Comparison of ENCODE assay signal across 2 cellular contexts in genomic region chr7:128732521-128733277, GRCh38.
A peak's percentile ranks its signal among the peaks of the same experiment; 100 is the strongest.
TF ChIP-seq lines count a peak whose summit lies in the region.

No MANE protein-coding gene starts in this region.

TF ChIP-seq in SK-N-SH, 30 proteins besides CTCF, POLR2A, EP300 and RAD21:
- TF ChIP-seq ZBTB33 (IDR thresholded peaks at IDR 0.05; ENCODE audit: borderline replicate concordance, low read depth) (no peak), RCOR1 (IDR thresholded peaks at IDR 0.05; ENCODE audit: low read length) (no peak), USF1 (IDR thresholded peaks at IDR 0.05; ENCODE audit: borderline replicate concordance, low read depth) (no peak), EZH2phosphoT487 (IDR thresholded peaks at IDR 0.05; ENCODE audit: borderline replicate concordance, low read depth) (no peak), SIN3A (IDR thresholded peaks at IDR 0.05; ENCODE audit: borderline replicate concordance, low read depth, low read length) (no peak), GATA2 (CRISPR knock-in tag; IDR thresholded peaks at IDR 0.05) (no peak), RFX5 (IDR thresholded peaks at IDR 0.05; ENCODE audit: low read length) (no peak), TAF1 (IDR thresholded peaks at IDR 0.05; ENCODE audit: borderline replicate concordance, low read depth, low read length) (no peak), TEAD4 (IDR thresholded peaks at IDR 0.05; ENCODE audit: borderline replicate concordance, insufficient read depth) (no peak), POLR2AphosphoS5 (IDR thresholded peaks at IDR 0.05; ENCODE audit: low read depth, low read length) (no peak), YY1 (IDR thresholded peaks at IDR 0.05; ENCODE audit: low read depth) (no peak), FOSL2 (IDR thresholded peaks at IDR 0.05; ENCODE audit: borderline replicate concordance, low read depth) (no peak), MEF2A (IDR thresholded peaks at IDR 0.05; ENCODE audit: borderline replicate concordance, low read depth) (no peak), MXI1 (IDR thresholded peaks at IDR 0.05; ENCODE audit: low read depth, low read length) (no peak), SMC3 (IDR thresholded peaks at IDR 0.05; ENCODE audit: low read depth, low read length) (no peak), CHD2 (IDR thresholded peaks at IDR 0.05; ENCODE audit: low read length, partially characterized antibody) (no peak), IRF3 (IDR thresholded peaks at IDR 0.05; ENCODE audit: low read depth, low read length) (no peak)
- TF ChIP-seq, protein P1, sequence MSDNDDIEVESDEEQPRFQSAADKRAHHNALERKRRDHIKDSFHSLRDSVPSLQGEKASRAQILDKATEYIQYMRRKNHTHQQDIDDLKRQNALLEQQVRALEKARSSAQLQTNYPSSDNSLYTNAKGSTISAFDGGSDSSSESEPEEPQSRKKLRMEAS (IDR thresholded peaks at IDR 0.05; ENCODE audit: low read depth): no peak
- TF ChIP-seq, protein P2, sequence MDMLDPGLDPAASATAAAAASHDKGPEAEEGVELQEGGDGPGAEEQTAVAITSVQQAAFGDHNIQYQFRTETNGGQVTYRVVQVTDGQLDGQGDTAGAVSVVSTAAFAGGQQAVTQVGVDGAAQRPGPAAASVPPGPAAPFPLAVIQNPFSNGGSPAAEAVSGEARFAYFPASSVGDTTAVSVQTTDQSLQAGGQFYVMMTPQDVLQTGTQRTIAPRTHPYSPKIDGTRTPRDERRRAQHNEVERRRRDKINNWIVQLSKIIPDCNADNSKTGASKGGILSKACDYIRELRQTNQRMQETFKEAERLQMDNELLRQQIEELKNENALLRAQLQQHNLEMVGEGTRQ (IDR thresholded peaks at IDR 0.05; ENCODE audit: borderline replicate concordance, low read depth, low read length): no peak
- TF ChIP-seq, protein P3, sequence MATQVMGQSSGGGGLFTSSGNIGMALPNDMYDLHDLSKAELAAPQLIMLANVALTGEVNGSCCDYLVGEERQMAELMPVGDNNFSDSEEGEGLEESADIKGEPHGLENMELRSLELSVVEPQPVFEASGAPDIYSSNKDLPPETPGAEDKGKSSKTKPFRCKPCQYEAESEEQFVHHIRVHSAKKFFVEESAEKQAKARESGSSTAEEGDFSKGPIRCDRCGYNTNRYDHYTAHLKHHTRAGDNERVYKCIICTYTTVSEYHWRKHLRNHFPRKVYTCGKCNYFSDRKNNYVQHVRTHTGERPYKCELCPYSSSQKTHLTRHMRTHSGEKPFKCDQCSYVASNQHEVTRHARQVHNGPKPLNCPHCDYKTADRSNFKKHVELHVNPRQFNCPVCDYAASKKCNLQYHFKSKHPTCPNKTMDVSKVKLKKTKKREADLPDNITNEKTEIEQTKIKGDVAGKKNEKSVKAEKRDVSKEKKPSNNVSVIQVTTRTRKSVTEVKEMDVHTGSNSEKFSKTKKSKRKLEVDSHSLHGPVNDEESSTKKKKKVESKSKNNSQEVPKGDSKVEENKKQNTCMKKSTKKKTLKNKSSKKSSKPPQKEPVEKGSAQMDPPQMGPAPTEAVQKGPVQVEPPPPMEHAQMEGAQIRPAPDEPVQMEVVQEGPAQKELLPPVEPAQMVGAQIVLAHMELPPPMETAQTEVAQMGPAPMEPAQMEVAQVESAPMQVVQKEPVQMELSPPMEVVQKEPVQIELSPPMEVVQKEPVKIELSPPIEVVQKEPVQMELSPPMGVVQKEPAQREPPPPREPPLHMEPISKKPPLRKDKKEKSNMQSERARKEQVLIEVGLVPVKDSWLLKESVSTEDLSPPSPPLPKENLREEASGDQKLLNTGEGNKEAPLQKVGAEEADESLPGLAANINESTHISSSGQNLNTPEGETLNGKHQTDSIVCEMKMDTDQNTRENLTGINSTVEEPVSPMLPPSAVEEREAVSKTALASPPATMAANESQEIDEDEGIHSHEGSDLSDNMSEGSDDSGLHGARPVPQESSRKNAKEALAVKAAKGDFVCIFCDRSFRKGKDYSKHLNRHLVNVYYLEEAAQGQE (IDR thresholded peaks at IDR 0.05; ENCODE audit: low read depth, low read length): no peak

TF ChIP-seq in K562, 482 proteins besides CTCF, POLR2A, EP300 and RAD21:
- TF ChIP-seq KLF10 (CRISPR knock-in tag; IDR thresholded peaks at IDR 0.05) (no peak), PHTF2 (CRISPR knock-in tag; IDR thresholded peaks at IDR 0.05) (no peak), DPF2 (IDR thresholded peaks at IDR 0.05) (0 out of 2 replicates have a peak, but pooled peaks have one; percentile 17), ETV1 (tag; conservative IDR thresholded peaks at IDR 0.05; ENCODE audit: low read depth) (peak; percentile 21; the same call in 1 of the 2 replicates), YY1 (IDR thresholded peaks at IDR 0.05; ENCODE audit: borderline replicate concordance in 1 of 3, control insufficient read depth in 1 of 3, extremely low read depth in 1 of 3, insufficient read depth in 3 of 3, insufficient read length in 1 of 3, insufficient replicate concordance in 2 of 3, low read depth in 1 of 3, low read length in 2 of 3) (peak in 1 of 3 experiments; percentile 58), RAD51 (IDR thresholded peaks at IDR 0.05; ENCODE audit: borderline replicate concordance, low read depth) (peak; percentile 57; the same call in 1 of the 2 replicates), CBX8 (IDR thresholded peaks at IDR 0.05; ENCODE audit: borderline replicate concordance, extremely low read depth, low read depth, low read length, poor library complexity, severe bottlenecking) (no peak), KDM1A (IDR thresholded peaks at IDR 0.05) (0 out of 4 replicates have a peak, but pooled peaks of 1 of the 2 experiments have one; percentile 6), ZNF592 (IDR thresholded peaks at IDR 0.05) (0 out of 2 replicates have a peak, but pooled peaks have one; percentile 43), CHCHD3 (CRISPR knock-in tag; IDR thresholded peaks at IDR 0.05) (0 out of 2 replicates have a peak, but pooled peaks have one; percentile 23), TOE1 (IDR thresholded peaks at IDR 0.05; ENCODE audit: borderline replicate concordance) (peak; percentile 89), TOE1 (CRISPR knock-in tag; IDR thresholded peaks at IDR 0.05; ENCODE audit: borderline replicate concordance, low read depth) (no peak), ELF4 (CRISPR knock-in tag; IDR thresholded peaks at IDR 0.05) (0 out of 2 replicates have a peak, but pooled peaks have one; percentile 21)
- TF ChIP-seq, protein P2 (CRISPR knock-in tag; IDR thresholded peaks at IDR 0.05): peak; percentile 36
- TF ChIP-seq, protein P4, sequence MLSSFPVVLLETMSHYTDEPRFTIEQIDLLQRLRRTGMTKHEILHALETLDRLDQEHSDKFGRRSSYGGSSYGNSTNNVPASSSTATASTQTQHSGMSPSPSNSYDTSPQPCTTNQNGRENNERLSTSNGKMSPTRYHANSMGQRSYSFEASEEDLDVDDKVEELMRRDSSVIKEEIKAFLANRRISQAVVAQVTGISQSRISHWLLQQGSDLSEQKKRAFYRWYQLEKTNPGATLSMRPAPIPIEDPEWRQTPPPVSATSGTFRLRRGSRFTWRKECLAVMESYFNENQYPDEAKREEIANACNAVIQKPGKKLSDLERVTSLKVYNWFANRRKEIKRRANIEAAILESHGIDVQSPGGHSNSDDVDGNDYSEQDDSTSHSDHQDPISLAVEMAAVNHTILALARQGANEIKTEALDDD (IDR thresholded peaks at IDR 0.05): 0 out of 2 replicates have a peak, but pooled peaks have one; percentile 16
- TF ChIP-seq, protein P5, sequence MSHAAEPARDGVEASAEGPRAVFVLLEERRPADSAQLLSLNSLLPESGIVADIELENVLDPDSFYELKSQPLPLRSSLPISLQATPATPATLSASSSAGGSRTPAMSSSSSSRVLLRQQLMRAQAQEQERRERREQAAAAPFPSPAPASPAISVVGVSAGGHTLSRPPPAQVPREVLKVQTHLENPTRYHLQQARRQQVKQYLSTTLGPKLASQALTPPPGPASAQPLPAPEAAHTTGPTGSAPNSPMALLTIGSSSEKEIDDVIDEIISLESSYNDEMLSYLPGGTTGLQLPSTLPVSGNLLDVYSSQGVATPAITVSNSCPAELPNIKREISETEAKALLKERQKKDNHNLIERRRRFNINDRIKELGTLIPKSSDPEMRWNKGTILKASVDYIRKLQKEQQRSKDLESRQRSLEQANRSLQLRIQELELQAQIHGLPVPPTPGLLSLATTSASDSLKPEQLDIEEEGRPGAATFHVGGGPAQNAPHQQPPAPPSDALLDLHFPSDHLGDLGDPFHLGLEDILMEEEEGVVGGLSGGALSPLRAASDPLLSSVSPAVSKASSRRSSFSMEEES (CRISPR knock-in tag; IDR thresholded peaks at IDR 0.05): peak; percentile 95
